ENCODE assay signal across 8 cellular contexts in the genomic region with DNA sequence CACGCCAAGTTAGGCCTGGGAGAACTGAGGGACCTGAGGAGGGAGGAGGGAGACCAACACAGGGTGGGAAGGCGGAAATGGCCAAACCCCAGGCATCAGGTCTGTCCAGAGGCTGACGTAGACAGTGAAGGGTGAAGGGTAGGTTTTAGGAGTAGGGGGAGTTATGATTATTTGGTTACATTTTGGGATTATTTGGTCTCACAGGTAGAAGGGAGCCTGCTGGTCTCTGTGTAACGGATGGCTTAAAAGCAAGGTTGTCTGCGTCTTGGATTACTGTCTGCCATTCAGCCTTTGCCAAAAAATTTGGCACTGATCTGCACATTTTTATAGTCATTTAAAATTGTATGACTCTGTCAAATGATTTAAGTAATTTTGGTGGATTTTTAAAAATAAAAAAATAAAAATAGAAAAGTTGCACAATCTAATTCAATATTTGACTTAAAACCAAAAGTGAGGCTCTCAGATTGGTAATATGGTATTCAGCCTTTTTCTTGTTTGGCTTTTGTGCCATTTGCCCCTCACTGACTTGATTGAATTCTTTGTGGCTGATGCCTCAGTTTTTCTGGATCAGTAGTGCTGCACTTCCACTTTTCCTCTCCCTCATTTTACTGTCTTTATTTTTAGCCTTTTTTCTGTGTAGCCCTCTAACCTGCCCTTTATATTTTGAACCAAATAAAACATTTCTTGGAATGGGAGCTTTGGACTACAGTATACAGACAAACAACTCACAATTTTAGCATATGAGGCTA. TPM values are rescaled to one million over a fixed set of nuclear protein-coding genes. Genes with fewer than 3 reads are reported as not detected.
DNase-seq lines count a peak whose midpoint lies in the region; ATAC-seq and TF ChIP-seq lines count a peak whose summit lies in the region.

No MANE protein-coding gene starts in this region.

- no peak overlapping the region for H3K27ac ChIP-seq in fibroblast of lung (ENCODE audit: insufficient read depth, low read length)

- peak overlapping the region; percentile 91 for H3K27ac Mint-ChIP-seq in activated naive CD4-positive, alpha-beta T cell treated with anti-CD3 and anti-CD28 coated beads, Interleukin-2, amount 10 ng/mL, durations not matched to agents 7 days and 5 days
- H3K27ac Mint-ChIP-seq in osteocyte (ENCODE audit: unreplicated experiment): peak overlapping the region; percentile 88

- ATAC-seq in HG03066 (IDR thresholded peaks at IDR 0.05; ENCODE audit: low read depth, unreplicated experiment): peak; percentile 65

- no peaks in the 10 kb centered on the region for H3K9me3 ChIP-seq in fibroblast of lung (ENCODE audit: control insufficient read depth, insufficient read depth, low read depth, low read length)

- no peak for TF ChIP-seq CTCF in fibroblast of lung (conservative IDR thresholded peaks at IDR 0.05 in 1 of 2, IDR thresholded peaks at IDR 0.05 in 1 of 2; ENCODE audit: low read depth in 1 of 2, low read length in 2 of 2)
- no peak for TF ChIP-seq CTCF in osteocyte (IDR thresholded peaks at IDR 0.05)

- no peak overlapping the region for H2AFZ ChIP-seq in fibroblast of lung (ENCODE audit: low read length)

- no peak for DNase-seq in activated naive CD4-positive, alpha-beta T cell treated with anti-CD3 and anti-CD28 coated beads, Interleukin-2, amount 10 ng/mL, durations not matched to agents 7 days and 5 days
- DNase-seq in activated naive CD4-positive, alpha-beta T cell treated with Interleukin-2 at 50 U/mL for 16 hours: no peak
- peak; percentile 53 for DNase-seq in SKM-1 treated with dmso at 0.1 percent for 144 hours (lab: John Stamatoyannopoulos, UW; ENCODE audit: unreplicated experiment)
- no peak for DNase-seq in fibroblast of lung (ENCODE audit: low read depth in 2 of 2)
- no peak for DNase-seq in osteocyte (ENCODE audit: extremely low spot score, unreplicated experiment)
- no peak for DNase-seq in NCI-H345 treated with DMSO at 0.1 percent for 48 hours (lab: John Stamatoyannopoulos, UW; ENCODE audit: unreplicated experiment)
- DNase-seq in UCSD-AML1 (lab: John Stamatoyannopoulos, UW; ENCODE audit: unreplicated experiment): no peak

- H3K27me3 ChIP-seq in fibroblast of lung (ENCODE audit: control insufficient read depth, insufficient read depth, low read length): peaks cover 2% of the 10 kb centered on the region

- H3K79me2 ChIP-seq in fibroblast of lung (ENCODE audit: control insufficient read depth, insufficient read depth, low read length): no peaks in the 10 kb centered on the region

- no peak overlapping the region for H3K9ac ChIP-seq in fibroblast of lung (ENCODE audit: insufficient read depth, low read length)

- H3K36me3 ChIP-seq in fibroblast of lung (ENCODE audit: control insufficient read depth, insufficient read depth, low read length): peaks cover 3% of the 10 kb centered on the region

- H3K36me3 Mint-ChIP-seq in activated naive CD4-positive, alpha-beta T cell treated with anti-CD3 and anti-CD28 coated beads, Interleukin-2, amount 10 ng/mL, durations not matched to agents 7 days and 5 days: peaks cover 21% of the 10 kb centered on the region
- peaks cover 14% of the 10 kb centered on the region for H3K36me3 Mint-ChIP-seq in osteocyte (ENCODE audit: unreplicated experiment)

- no peaks in the 10 kb centered on the region for H3K9me3 Mint-ChIP-seq in activated naive CD4-positive, alpha-beta T cell treated with anti-CD3 and anti-CD28 coated beads, Interleukin-2, amount 10 ng/mL, durations not matched to agents 7 days and 5 days
- no peaks in the 10 kb centered on the region for H3K9me3 Mint-ChIP-seq in osteocyte (ENCODE audit: unreplicated experiment)

- peak overlapping the region; percentile 90 for H3K4me3 Mint-ChIP-seq in activated naive CD4-positive, alpha-beta T cell treated with anti-CD3 and anti-CD28 coated beads, Interleukin-2, amount 10 ng/mL, durations not matched to agents 7 days and 5 days
- peak overlapping the region; percentile 66 for H3K4me3 Mint-ChIP-seq in osteocyte (ENCODE audit: unreplicated experiment)

- peak overlapping the region; percentile 77 for H3K4me2 ChIP-seq in fibroblast of lung (ENCODE audit: extremely low read depth, insufficient read depth, low read length)

- H3K4me3 ChIP-seq in fibroblast of lung (replicated peaks in 1 of 4; ENCODE audit: control extremely low read depth in 1 of 4, insufficient read depth in 1 of 4, low read depth in 3 of 4, low read length in 4 of 4): peak overlapping the region in 3 of 4 experiments; percentile 5 to 53 (median 43)

- H3K27me3 Mint-ChIP-seq in activated naive CD4-positive, alpha-beta T cell treated with anti-CD3 and anti-CD28 coated beads, Interleukin-2, amount 10 ng/mL, durations not matched to agents 7 days and 5 days: peaks cover 3% of the 10 kb centered on the region
- no peaks in the 10 kb centered on the region for H3K27me3 Mint-ChIP-seq in osteocyte (ENCODE audit: unreplicated experiment)

- H3K4me1 ChIP-seq in fibroblast of lung (ENCODE audit: control insufficient read depth, extremely low read depth, insufficient read depth, low read length): peaks cover 7% of the 10 kb centered on the region

- H4K20me1 ChIP-seq in fibroblast of lung (ENCODE audit: control insufficient read depth, extremely low read depth, insufficient read depth, low read length): no peaks in the 10 kb centered on the region

- peaks cover 45% of the 10 kb centered on the region for H3K4me1 Mint-ChIP-seq in activated naive CD4-positive, alpha-beta T cell treated with anti-CD3 and anti-CD28 coated beads, Interleukin-2, amount 10 ng/mL, durations not matched to agents 7 days and 5 days
- peaks cover 49% of the 10 kb centered on the region for H3K4me1 Mint-ChIP-seq in osteocyte (ENCODE audit: unreplicated experiment)

- CTCF ChIA-PET in activated naive CD4-positive, alpha-beta T cell treated with anti-CD3 and anti-CD28 coated beads, Interleukin-2, amount 10 ng/mL, durations not matched to agents 7 days and 5 days (lab: Charles Lee): interaction anchor here (1.1 to 4.4 kb wide), 5 partner anchors 10 to 27 kb away, joined by 4 to 25 read pairs (median 5); a partner anchor contains a TSS

RNA-seq across cellular contexts. Expression of a gene that starts 3.6 kb away (rescaled TPM):
- total RNA-seq in fibroblast of lung: not detected in 2 replicates
- polyA plus RNA-seq in fibroblast of lung: not detected in 2 replicates
- not detected in 2 replicates for polyA plus RNA-seq in fibroblast of lung (2012)
- not detected in 2 replicates for polyA minus RNA-seq in fibroblast of lung (ENCODE audit: low replicate concordance)
- 0.56 TPM in 1 of 2 replicates, not detected in the other for total RNA-seq in osteocyte

RNA-seq across cellular contexts. Expression of a gene that starts 8.6 kb away (rescaled TPM):
- total RNA-seq in fibroblast of lung (10.5 and 14.9 TPM in 2 replicates), osteocyte (35.9 and 38.4 TPM in 2 replicates)
- 17.4 and 18.0 TPM in 2 replicates for polyA plus RNA-seq in fibroblast of lung
- 15.9 and 17.3 TPM in 2 replicates for polyA plus RNA-seq in fibroblast of lung (2012)
- polyA minus RNA-seq in fibroblast of lung (ENCODE audit: low replicate concordance): 43.2 and 58.2 TPM in 2 replicates

RNA-seq across cellular contexts. Expression of a gene that starts 8.7 kb away (rescaled TPM):
- total RNA-seq in fibroblast of lung (21.8 and 23.9 TPM in 2 replicates), osteocyte (64.0 and 69.8 TPM in 2 replicates)
- 24.1 and 25.5 TPM in 2 replicates for polyA plus RNA-seq in fibroblast of lung
- 30.2 and 32.0 TPM in 2 replicates for polyA plus RNA-seq in fibroblast of lung (2012)
- 32.9 and 44.6 TPM in 2 replicates for polyA minus RNA-seq in fibroblast of lung (ENCODE audit: low replicate concordance)

RNA-seq across cellular contexts. Expression of a gene that starts 25.2 kb away (rescaled TPM):
- total RNA-seq in fibroblast of lung: 64.7 and 70.2 TPM in 2 replicates
- polyA plus RNA-seq in fibroblast of lung: 50.2 and 55.8 TPM in 2 replicates
- polyA plus RNA-seq in fibroblast of lung (2012): 64.7 and 76.5 TPM in 2 replicates
- 109 and 122 TPM in 2 replicates for polyA minus RNA-seq in fibroblast of lung (ENCODE audit: low replicate concordance)
- total RNA-seq in osteocyte: 39.0 and 45.4 TPM in 2 replicates

RNA-seq across cellular contexts. Expression of a gene that starts 25.7 kb away (rescaled TPM):
- total RNA-seq in fibroblast of lung (214 and 405 TPM in 2 replicates), osteocyte (433 and 439 TPM in 2 replicates)
- 214 and 244 TPM in 2 replicates for polyA plus RNA-seq in fibroblast of lung
- 354 and 377 TPM in 2 replicates for polyA plus RNA-seq in fibroblast of lung (2012)
- 919 and 1,168 TPM in 2 replicates for polyA minus RNA-seq in fibroblast of lung (ENCODE audit: low replicate concordance)
